Comparison of ENCODE assay signal across 14 cellular contexts in genomic region chr4:90219822-90220221, GRCh38.
"Had no signal": no experiment of that assay in that cellular context is flagged by ENCODE, and none has a peak within 500 bp of the region (broad histone marks: within the 10 kb centered on the region; RNA-seq: fewer than 3 reads in every experiment).

No MANE protein-coding gene starts in this region.

- H3K9me3 ChIP-seq: mucosa of descending colon, transverse colon had no signal

- DNase-seq: activated CD4-positive, alpha-beta T cell treated with anti-CD3 and anti-CD28 coated beads for 4 hours; activated naive CD4-positive, alpha-beta T cell treated with Interleukin-2 at 50 U/mL for 16 hours; effector CD4-positive, alpha-beta T cell; islet precursor cell; mucosa of descending colon; natural killer cell; occipital lobe; right cardiac atrium; small intestine; stimulated activated naive B cell treated with anti-CD40 and anti-IgM and Interleukin-4, amounts not matched to agents 10 μg/mL and 1 μg/mL and 100 μg/mL, for 72 hours; substantia nigra; transverse colon had no signal

- H3K27ac ChIP-seq: cardiac muscle cell, transverse colon had no signal

- H3K36me3 ChIP-seq: cardiac muscle cell, transverse colon had no signal

- H3K4me3 ChIP-seq: cardiac muscle cell, mucosa of descending colon, transverse colon had no signal

- ATAC-seq: left lobe of liver; mucosa of descending colon; natural killer cell; right cardiac atrium; stimulated activated naive B cell treated with anti-CD40 and anti-IgM and Interleukin-4, amounts not matched to agents 10 μg/mL and 1 μg/mL and 100 μg/mL, for 72 hours had no signal

- H3K27me3 ChIP-seq: cardiac muscle cell, transverse colon had no signal
